ENCODE assay signal across 8 cellular contexts in genomic region chr17:42744283-42744805, GRCh38. TPM values are rescaled to one million over a fixed set of nuclear protein-coding genes. Genes with fewer than 3 reads are reported as not detected.
DNase-seq lines count a peak whose midpoint lies in the region; ATAC-seq, FAIRE-seq and TF ChIP-seq lines count a peak whose summit lies in the region.

No MANE protein-coding gene starts in this region.

- WGBS in A549 (ENCODE audit: missing lambda C conversion rate): 3% methylated on average over 18 of the region's 32 CpGs

- no peak for FAIRE-seq in A549 (lab: Jason Lieb, UNC)

- TF ChIP-seq RAD21 in A549 (conservative IDR thresholded peaks at IDR 0.05 in 1 of 2, IDR thresholded peaks at IDR 0.05 in 1 of 2): no peak

- H3K9me3 ChIP-seq in A549 (peaks cover 7% of the 10 kb centered on the region; the same call in 1 of the 3 replicates), mucosa of stomach (ENCODE audit: control insufficient read depth, low read length) (no peaks in the 10 kb centered on the region)

- H3K4me3 Mint-ChIP-seq in activated CD8-positive, alpha-beta T cell treated with anti-CD3 and anti-CD28 coated beads, Interleukin-2, amount 10 ng/mL, durations not matched to agents 7 days and 5 days: peak overlapping the region; percentile 96

- peaks cover 15% of the 10 kb centered on the region for H3K4me1 Mint-ChIP-seq in activated CD8-positive, alpha-beta T cell treated with anti-CD3 and anti-CD28 coated beads, Interleukin-2, amount 10 ng/mL, durations not matched to agents 7 days and 5 days (ENCODE audit: low read depth)

- no peaks in the 10 kb centered on the region for H3K27me3 ChIP-seq in mucosa of stomach (ENCODE audit: control insufficient read depth, insufficient read depth, low read length)

- H3K27ac Mint-ChIP-seq in activated CD8-positive, alpha-beta T cell treated with anti-CD3 and anti-CD28 coated beads, Interleukin-2, amount 10 ng/mL, durations not matched to agents 7 days and 5 days: peak overlapping the region; percentile 94

- peak; percentile 91 to 93 for ATAC-seq in A549
- peak; percentile 65 for ATAC-seq in GM18502 (IDR thresholded peaks at IDR 0.05; ENCODE audit: poor library complexity, unreplicated experiment)
- peak; percentile 45 for ATAC-seq in HG03039 (IDR thresholded peaks at IDR 0.05; ENCODE audit: unreplicated experiment)
- ATAC-seq in activated CD8-positive, alpha-beta T cell treated with anti-CD3 and anti-CD28 coated beads, Interleukin-2, amount 10 ng/mL, durations not matched to agents 7 days and 5 days: peak; percentile 73

- peak; percentile 80 for DNase-seq in A549 (ENCODE audit: low read depth in 1 of 2, low spot score in 1 of 2)
- peak; percentile 83 for DNase-seq in NCI-H510A treated with DMSO at 0.1 percent for 48 hours (lab: John Stamatoyannopoulos, UW)
- DNase-seq in activated CD8-positive, alpha-beta T cell treated with anti-CD3 and anti-CD28 coated beads, Interleukin-2, amount 10 ng/mL, durations not matched to agents 7 days and 5 days: peak; percentile 65
- DNase-seq in epidermal melanocyte (ENCODE audit: insufficient read length, low spot score): peak; percentile 52
- DNase-seq in stimulated activated CD8-positive, alpha-beta memory T cell treated with anti-CD3 and anti-CD28 coated beads, Interleukin-4, amount 100 ng/mL, for 48 hours: peak; percentile 79

- H3K27me3 Mint-ChIP-seq in activated CD8-positive, alpha-beta T cell treated with anti-CD3 and anti-CD28 coated beads, Interleukin-2, amount 10 ng/mL, durations not matched to agents 7 days and 5 days (ENCODE audit: low read depth): peaks cover 21% of the 10 kb centered on the region

- peak overlapping the region; percentile 85 for H3K9ac ChIP-seq in mucosa of stomach (ENCODE audit: low read length)

- CTCF ChIA-PET in A549 (lab: Yijun Ruan, JAX): interaction anchor here (1.0 to 2.3 kb wide), 5 partner anchors 12 to 167 kb away, joined by 3 to 10 read pairs (median 9); partner anchors contain the start of genes BECN1 and PSMC3IP
- CTCF ChIA-PET in activated CD8-positive, alpha-beta T cell treated with anti-CD3 and anti-CD28 coated beads, Interleukin-2, amount 10 ng/mL, durations not matched to agents 7 days and 5 days (lab: Charles Lee): interaction anchor here (1.1 kb wide), 1 partner anchor 19 kb away, joined by 3 read pairs; no protein-coding TSS in a partner anchor

- POLR2A ChIA-PET in A549 (lab: Yijun Ruan, JAX): interaction anchor here (1.0 kb wide), 1 partner anchor 29 kb away, joined by 5 read pairs; the partner anchor contains the start of gene VPS25
- POLR2A ChIA-PET in activated CD8-positive, alpha-beta T cell treated with anti-CD3 and anti-CD28 coated beads, Interleukin-2, amount 10 ng/mL, durations not matched to agents 7 days and 5 days (lab: Charles Lee): no interaction called here

- peak overlapping the region; percentile 79 to 91 for H3K27ac ChIP-seq in A549

- H3K4me3 ChIP-seq in A549: peak overlapping the region; percentile 55
- H3K4me3 ChIP-seq in mucosa of stomach (ENCODE audit: low read length): peak overlapping the region; percentile 42

- H3K36me3 Mint-ChIP-seq in activated CD8-positive, alpha-beta T cell treated with anti-CD3 and anti-CD28 coated beads, Interleukin-2, amount 10 ng/mL, durations not matched to agents 7 days and 5 days (ENCODE audit: low read depth): peaks cover 6% of the 10 kb centered on the region

- TF ChIP-seq POLR2A in A549 (IDR thresholded peaks at IDR 0.05; ENCODE audit: low read length): no peak

- TF ChIP-seq CTCF in A549 (IDR thresholded peaks at IDR 0.05): no peak

- no peaks in the 10 kb centered on the region for H3K9me3 Mint-ChIP-seq in activated CD8-positive, alpha-beta T cell treated with anti-CD3 and anti-CD28 coated beads, Interleukin-2, amount 10 ng/mL, durations not matched to agents 7 days and 5 days (ENCODE audit: insufficient read depth)

- H3K4me2 ChIP-seq in A549: peak overlapping the region; percentile 89

- no peaks in the 10 kb centered on the region for H3K36me3 ChIP-seq in mucosa of stomach (ENCODE audit: control insufficient read depth, insufficient read depth, low read length)

- TF ChIP-seq EP300 in A549 (IDR thresholded peaks at IDR 0.05): no peak

- H3K4me1 ChIP-seq in A549 (peaks cover 9% of the 10 kb centered on the region; the same call in 2 of the 3 replicates), mucosa of stomach (ENCODE audit: control insufficient read depth, insufficient read depth, low read length) (peaks cover 4% of the 10 kb centered on the region)

TF ChIP-seq in A549, 52 proteins besides CTCF, POLR2A, EP300 and RAD21:
- peak; percentile 86 for TF ChIP-seq MAX (IDR thresholded peaks at IDR 0.05)
- TF ChIP-seq NFE2L2 (conservative IDR thresholded peaks at IDR 0.05; ENCODE audit: low read length): no peak
- TF ChIP-seq EHMT2 (IDR thresholded peaks at IDR 0.05; ENCODE audit: low read depth): no peak
- no peak for TF ChIP-seq HOXB13 (CRISPR knock-in tag; IDR thresholded peaks at IDR 0.05; ENCODE audit: low read depth)
- TF ChIP-seq ZSCAN20 (CRISPR knock-in tag; IDR thresholded peaks at IDR 0.05): no peak
- TF ChIP-seq ZC3H11A (IDR thresholded peaks at IDR 0.05): no peak
- TF ChIP-seq NR3C1 (IDR thresholded peaks at IDR 0.05): no peak
- TF ChIP-seq PHF8 (IDR thresholded peaks at IDR 0.05; ENCODE audit: borderline replicate concordance, low read depth): 0 out of 2 replicates have a peak, but pooled peaks have one; percentile 55
- peak; percentile 92 for TF ChIP-seq BHLHE40 (IDR thresholded peaks at IDR 0.05; ENCODE audit: low read depth, low read length)
- TF ChIP-seq USF2 (IDR thresholded peaks at IDR 0.05): peak; percentile 48
- no peak for TF ChIP-seq JUNB (IDR thresholded peaks at IDR 0.05)
- no peak for TF ChIP-seq MAZ (IDR thresholded peaks at IDR 0.05; ENCODE audit: borderline replicate concordance, low read depth, low read length)
- no peak for TF ChIP-seq GATA3 (IDR thresholded peaks at IDR 0.05; ENCODE audit: borderline replicate concordance)
TF ChIP-seq in A549: peak in this region for 4.

RNA-seq across cellular contexts. Expression of gene EZH1, which starts 0.5 kb away (rescaled TPM):
- polyA plus RNA-seq in A549 (2011; rRNA removed) (35.4 and 41.1 TPM in 2 replicates), A549 (2017; fragmentation: RNase III; extraction: RNeasy Plus Mini Kit Qiagen cat#74134 plus additional on column Dnase treatment) (20.1 to 21.7 TPM (median 21.5 TPM) in 3 replicates)
- polyA plus RNA-seq in A549 (2012; cell fraction: cytosol; rRNA removed): 18.8 and 21.3 TPM in 2 replicates
- 53.6 and 88.0 TPM in 2 replicates for polyA plus RNA-seq in A549 (2012; cell fraction: nucleus; rRNA removed)
- 34.7 and 53.7 TPM in 2 replicates for polyA minus RNA-seq in A549 (2011; rRNA and poly(A)+ RNA removed)
- 10 to 100 TPM; 32.4 to 37.7 TPM for total RNA-seq in activated CD8-positive, alpha-beta T cell treated with anti-CD3 and anti-CD28 coated beads, Interleukin-2, amount 10 ng/mL, durations not matched to agents 7 days and 5 days

RNA-seq across cellular contexts. Expression of gene RAMP2, which starts 16.7 kb away (rescaled TPM):
- polyA plus RNA-seq in A549 (2011; rRNA removed): 0.49 and 1.2 TPM in 2 replicates
- 1.4 and 1.5 TPM in 2 replicates for polyA plus RNA-seq in A549 (2012; cell fraction: cytosol; rRNA removed)
- polyA plus RNA-seq in A549 (2012; cell fraction: nucleus; rRNA removed): 0.58 and 1.4 TPM in 2 replicates
- 0.30 to 1.0 TPM (median 0.87 TPM) in 3 replicates for polyA plus RNA-seq in A549 (2017; fragmentation: RNase III; extraction: RNeasy Plus Mini Kit Qiagen cat#74134 plus additional on column Dnase treatment)
- 0.37 TPM in 1 of 2 replicates, not detected in the other for polyA minus RNA-seq in A549 (2011; rRNA and poly(A)+ RNA removed)
- not detected for total RNA-seq in activated CD8-positive, alpha-beta T cell treated with anti-CD3 and anti-CD28 coated beads, Interleukin-2, amount 10 ng/mL, durations not matched to agents 7 days and 5 days

RNA-seq across cellular contexts. Expression of gene VPS25, which starts 28.9 kb away (rescaled TPM):
- polyA plus RNA-seq in A549 (2011; rRNA removed): 143 and 173 TPM in 2 replicates
- 154 and 190 TPM in 2 replicates for polyA plus RNA-seq in A549 (2012; cell fraction: cytosol; rRNA removed)
- 126 and 138 TPM in 2 replicates for polyA plus RNA-seq in A549 (2012; cell fraction: nucleus; rRNA removed)
- 118 to 132 TPM (median 119 TPM) in 3 replicates for polyA plus RNA-seq in A549 (2017; fragmentation: RNase III; extraction: RNeasy Plus Mini Kit Qiagen cat#74134 plus additional on column Dnase treatment)
- 99.5 and 105 TPM in 2 replicates for polyA minus RNA-seq in A549 (2011; rRNA and poly(A)+ RNA removed)
- total RNA-seq in activated CD8-positive, alpha-beta T cell treated with anti-CD3 and anti-CD28 coated beads, Interleukin-2, amount 10 ng/mL, durations not matched to agents 7 days and 5 days: 10 to 100 TPM; 67.8 to 70.5 TPM

RNA-seq across cellular contexts. Expression of gene WNK4, which starts 36.1 kb away (rescaled TPM):
- polyA plus RNA-seq in A549 (2011; rRNA removed): 1.1 and 1.6 TPM in 2 replicates
- 1.2 TPM in 2 replicates for polyA plus RNA-seq in A549 (2012; cell fraction: cytosol; rRNA removed)
- 8.6 and 9.8 TPM in 2 replicates for polyA plus RNA-seq in A549 (2012; cell fraction: nucleus; rRNA removed)
- 1.3 to 1.5 TPM (median 1.5 TPM) in 3 replicates for polyA plus RNA-seq in A549 (2017; fragmentation: RNase III; extraction: RNeasy Plus Mini Kit Qiagen cat#74134 plus additional on column Dnase treatment)
- polyA minus RNA-seq in A549 (2011; rRNA and poly(A)+ RNA removed): 1.3 and 1.4 TPM in 2 replicates
- under 1 TPM; 0.37 to 0.66 TPM for total RNA-seq in activated CD8-positive, alpha-beta T cell treated with anti-CD3 and anti-CD28 coated beads, Interleukin-2, amount 10 ng/mL, durations not matched to agents 7 days and 5 days

RNA-seq across cellular contexts. Expression of gene COA3, which starts 54.2 kb away (rescaled TPM):
- polyA plus RNA-seq in A549 (2011; rRNA removed) (126 and 170 TPM in 2 replicates), A549 (2017; fragmentation: RNase III; extraction: RNeasy Plus Mini Kit Qiagen cat#74134 plus additional on column Dnase treatment) (127 to 131 TPM (median 130 TPM) in 3 replicates)
- 183 and 191 TPM in 2 replicates for polyA plus RNA-seq in A549 (2012; cell fraction: cytosol; rRNA removed)
- 85.4 and 99.0 TPM in 2 replicates for polyA plus RNA-seq in A549 (2012; cell fraction: nucleus; rRNA removed)
- 76.1 and 85.5 TPM in 2 replicates for polyA minus RNA-seq in A549 (2011; rRNA and poly(A)+ RNA removed)
- 10 to 100 TPM; 41.4 to 41.5 TPM for total RNA-seq in activated CD8-positive, alpha-beta T cell treated with anti-CD3 and anti-CD28 coated beads, Interleukin-2, amount 10 ng/mL, durations not matched to agents 7 days and 5 days

Comparison
In these comparisons a context has a peak if more than half of its experiments do, and no peak if none do; other contexts are left out.
1. Peak in every context shown above with its lines: DNase-seq, ATAC-seq, H3K4me3 ChIP-seq and H3K27ac ChIP-seq.